1 cellular context compared by ENCODE assay signal in the genomic region with DNA sequence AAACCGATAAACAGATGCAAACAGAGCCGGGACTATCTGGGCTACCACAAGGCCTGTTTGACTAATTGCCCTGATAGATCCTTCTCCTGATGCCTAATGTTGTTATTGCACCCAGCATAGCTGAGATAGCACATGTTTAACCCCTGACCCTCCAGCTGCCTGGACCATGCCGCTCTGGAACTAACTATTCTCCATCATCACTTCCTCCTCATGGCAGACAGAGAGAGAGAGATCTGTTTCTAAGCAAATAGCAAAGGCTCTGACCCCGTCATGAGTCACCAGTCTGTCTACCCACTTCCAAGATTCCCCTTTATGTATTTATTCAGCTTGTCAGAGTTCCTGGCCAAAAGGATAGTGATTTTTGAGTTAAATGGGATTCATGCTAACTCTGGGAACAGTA.
TF ChIP-seq lines count a peak whose summit lies in the region.

No MANE protein-coding gene starts in this region.

TF ChIP-seq in HepG2, 621 proteins besides CTCF, POLR2A, EP300 and RAD21 (continued from another document and continues in another):
- TF ChIP-seq, protein P1, sequence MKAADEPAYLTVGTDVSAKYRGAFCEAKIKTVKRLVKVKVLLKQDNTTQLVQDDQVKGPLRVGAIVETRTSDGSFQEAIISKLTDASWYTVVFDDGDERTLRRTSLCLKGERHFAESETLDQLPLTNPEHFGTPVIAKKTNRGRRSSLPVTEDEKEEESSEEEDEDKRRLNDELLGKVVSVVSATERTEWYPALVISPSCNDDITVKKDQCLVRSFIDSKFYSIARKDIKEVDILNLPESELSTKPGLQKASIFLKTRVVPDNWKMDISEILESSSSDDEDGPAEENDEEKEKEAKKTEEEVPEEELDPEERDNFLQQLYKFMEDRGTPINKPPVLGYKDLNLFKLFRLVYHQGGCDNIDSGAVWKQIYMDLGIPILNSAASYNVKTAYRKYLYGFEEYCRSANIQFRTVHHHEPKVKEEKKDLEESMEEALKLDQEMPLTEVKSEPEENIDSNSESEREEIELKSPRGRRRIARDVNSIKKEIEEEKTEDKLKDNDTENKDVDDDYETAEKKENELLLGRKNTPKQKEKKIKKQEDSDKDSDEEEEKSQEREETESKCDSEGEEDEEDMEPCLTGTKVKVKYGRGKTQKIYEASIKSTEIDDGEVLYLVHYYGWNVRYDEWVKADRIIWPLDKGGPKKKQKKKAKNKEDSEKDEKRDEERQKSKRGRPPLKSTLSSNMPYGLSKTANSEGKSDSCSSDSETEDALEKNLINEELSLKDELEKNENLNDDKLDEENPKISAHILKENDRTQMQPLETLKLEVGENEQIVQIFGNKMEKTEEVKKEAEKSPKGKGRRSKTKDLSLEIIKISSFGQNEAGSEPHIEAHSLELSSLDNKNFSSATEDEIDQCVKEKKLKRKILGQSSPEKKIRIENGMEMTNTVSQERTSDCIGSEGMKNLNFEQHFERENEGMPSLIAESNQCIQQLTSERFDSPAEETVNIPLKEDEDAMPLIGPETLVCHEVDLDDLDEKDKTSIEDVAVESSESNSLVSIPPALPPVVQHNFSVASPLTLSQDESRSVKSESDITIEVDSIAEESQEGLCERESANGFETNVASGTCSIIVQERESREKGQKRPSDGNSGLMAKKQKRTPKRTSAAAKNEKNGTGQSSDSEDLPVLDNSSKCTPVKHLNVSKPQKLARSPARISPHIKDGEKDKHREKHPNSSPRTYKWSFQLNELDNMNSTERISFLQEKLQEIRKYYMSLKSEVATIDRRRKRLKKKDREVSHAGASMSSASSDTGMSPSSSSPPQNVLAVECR (CRISPR knock-in tag; IDR thresholded peaks at IDR 0.05; ENCODE audit: borderline replicate concordance): no peak
- TF ChIP-seq ZNF629 (CRISPR knock-in tag; conservative IDR thresholded peaks at IDR 0.05) (peak; percentile 67), PRPF4 (IDR thresholded peaks at IDR 0.05; ENCODE audit: low read depth, low read length, poor library complexity, severe bottlenecking) (no peak), GTF2F1 (IDR thresholded peaks at IDR 0.05; ENCODE audit: low read length) (no peak), ZNF776 (CRISPR knock-in tag; IDR thresholded peaks at IDR 0.05) (no peak), ZNF160 (CRISPR knock-in tag; IDR thresholded peaks at IDR 0.05) (no peak), TRIM24 (CRISPR knock-in tag; IDR thresholded peaks at IDR 0.05) (no peak), SALL1 (CRISPR knock-in tag; IDR thresholded peaks at IDR 0.05) (peak; percentile 81), TEAD3 (CRISPR knock-in tag; optimal IDR thresholded peaks at IDR 0.05; ENCODE audit: borderline replicate concordance) (peak; percentile 73), PCBP1 (IDR thresholded peaks at IDR 0.05; ENCODE audit: borderline replicate concordance, low read depth, low read length) (no peak), DNMT1 (CRISPR knock-in tag; IDR thresholded peaks at IDR 0.05) (no peak), ZNF557 (CRISPR knock-in tag; IDR thresholded peaks at IDR 0.05) (no peak), SP5 (CRISPR knock-in tag; IDR thresholded peaks at IDR 0.05; ENCODE audit: borderline replicate concordance, low read depth) (no peak), SOX5 (CRISPR knock-in tag; IDR thresholded peaks at IDR 0.05; ENCODE audit: borderline replicate concordance) (peak; percentile 67), FOSL2 (CRISPR knock-in tag; IDR thresholded peaks at IDR 0.05) (peak; percentile 94), KLF9 (CRISPR knock-in tag; IDR thresholded peaks at IDR 0.05; ENCODE audit: low read depth) (no peak), ZNF33B (CRISPR knock-in tag; IDR thresholded peaks at IDR 0.05) (no peak), ZNF207 (IDR thresholded peaks at IDR 0.05; ENCODE audit: borderline replicate concordance) (no peak), YY1 (IDR thresholded peaks at IDR 0.05; ENCODE audit: insufficient read depth, insufficient replicate concordance, low read depth, low read length) (no peak), EEA1 (CRISPR knock-in tag; IDR thresholded peaks at IDR 0.05; ENCODE audit: borderline replicate concordance) (no peak), TBP (CRISPR knock-in tag; IDR thresholded peaks at IDR 0.05) (no peak), ZC3H4 (CRISPR knock-in tag; IDR thresholded peaks at IDR 0.05; ENCODE audit: borderline replicate concordance) (no peak), HOXA7 (CRISPR knock-in tag; IDR thresholded peaks at IDR 0.05) (no peak), ZNF891 (CRISPR knock-in tag; IDR thresholded peaks at IDR 0.05) (no peak), ZNF329 (CRISPR knock-in tag; IDR thresholded peaks at IDR 0.05; ENCODE audit: low read depth) (no peak), SNAI1 (CRISPR knock-in tag; IDR thresholded peaks at IDR 0.05; ENCODE audit: borderline replicate concordance) (no peak), ZEB1 (IDR thresholded peaks at IDR 0.05; ENCODE audit: insufficient replicate concordance, low read depth) (no peak), SRF (IDR thresholded peaks at IDR 0.05; ENCODE audit: low read depth, low read length) (no peak), MEF2D (CRISPR knock-in tag; IDR thresholded peaks at IDR 0.05) (no peak), ZNF451 (CRISPR knock-in tag; IDR thresholded peaks at IDR 0.05) (no peak), KLF16 (CRISPR knock-in tag; IDR thresholded peaks at IDR 0.05) (no peak; a peak in 1 of 4 replicates), KMT2B (CRISPR knock-in tag; IDR thresholded peaks at IDR 0.05) (0 out of 2 replicates have a peak, but pooled peaks have one; percentile 35), HOXA3 (CRISPR knock-in tag; IDR thresholded peaks at IDR 0.05) (no peak), CBX1 (IDR thresholded peaks at IDR 0.05; ENCODE audit: low read depth) (no peak), XRCC5 (optimal IDR thresholded peaks at IDR 0.05; ENCODE audit: low read length) (no peak), HNF4G (IDR thresholded peaks at IDR 0.05; ENCODE audit: borderline replicate concordance, low read depth, low read length) (no peak), HNF4G (CRISPR knock-in tag; IDR thresholded peaks at IDR 0.05; ENCODE audit: borderline replicate concordance, low read depth) (no peak), FIP1L1 (IDR thresholded peaks at IDR 0.05; ENCODE audit: borderline replicate concordance, insufficient read depth, low read depth, low read length) (no peak), TSC22D2 (CRISPR knock-in tag; IDR thresholded peaks at IDR 0.05; ENCODE audit: borderline replicate concordance) (no peak), SMAD9 (CRISPR knock-in tag; IDR thresholded peaks at IDR 0.05) (no peak), ZNF484 (CRISPR knock-in tag; IDR thresholded peaks at IDR 0.05; ENCODE audit: borderline replicate concordance, low read depth) (no peak), RXRB (CRISPR knock-in tag; IDR thresholded peaks at IDR 0.05; ENCODE audit: borderline replicate concordance) (peak; percentile 50; the same call in 1 of the 2 replicates)
- TF ChIP-seq, protein P2, sequence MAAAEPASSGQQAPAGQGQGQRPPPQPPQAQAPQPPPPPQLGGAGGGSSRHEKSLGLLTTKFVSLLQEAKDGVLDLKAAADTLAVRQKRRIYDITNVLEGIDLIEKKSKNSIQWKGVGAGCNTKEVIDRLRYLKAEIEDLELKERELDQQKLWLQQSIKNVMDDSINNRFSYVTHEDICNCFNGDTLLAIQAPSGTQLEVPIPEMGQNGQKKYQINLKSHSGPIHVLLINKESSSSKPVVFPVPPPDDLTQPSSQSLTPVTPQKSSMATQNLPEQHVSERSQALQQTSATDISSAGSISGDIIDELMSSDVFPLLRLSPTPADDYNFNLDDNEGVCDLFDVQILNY (CRISPR knock-in tag; conservative IDR thresholded peaks at IDR 0.05): no peak
- TF ChIP-seq, protein P3, sequence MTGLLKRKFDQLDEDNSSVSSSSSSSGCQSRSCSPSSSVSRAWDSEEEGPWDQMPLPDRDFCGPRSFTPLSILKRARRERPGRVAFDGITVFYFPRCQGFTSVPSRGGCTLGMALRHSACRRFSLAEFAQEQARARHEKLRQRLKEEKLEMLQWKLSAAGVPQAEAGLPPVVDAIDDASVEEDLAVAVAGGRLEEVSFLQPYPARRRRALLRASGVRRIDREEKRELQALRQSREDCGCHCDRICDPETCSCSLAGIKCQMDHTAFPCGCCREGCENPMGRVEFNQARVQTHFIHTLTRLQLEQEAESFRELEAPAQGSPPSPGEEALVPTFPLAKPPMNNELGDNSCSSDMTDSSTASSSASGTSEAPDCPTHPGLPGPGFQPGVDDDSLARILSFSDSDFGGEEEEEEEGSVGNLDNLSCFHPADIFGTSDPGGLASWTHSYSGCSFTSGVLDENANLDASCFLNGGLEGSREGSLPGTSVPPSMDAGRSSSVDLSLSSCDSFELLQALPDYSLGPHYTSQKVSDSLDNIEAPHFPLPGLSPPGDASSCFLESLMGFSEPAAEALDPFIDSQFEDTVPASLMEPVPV (CRISPR knock-in tag; IDR thresholded peaks at IDR 0.05): no peak
- TF ChIP-seq, protein P4, sequence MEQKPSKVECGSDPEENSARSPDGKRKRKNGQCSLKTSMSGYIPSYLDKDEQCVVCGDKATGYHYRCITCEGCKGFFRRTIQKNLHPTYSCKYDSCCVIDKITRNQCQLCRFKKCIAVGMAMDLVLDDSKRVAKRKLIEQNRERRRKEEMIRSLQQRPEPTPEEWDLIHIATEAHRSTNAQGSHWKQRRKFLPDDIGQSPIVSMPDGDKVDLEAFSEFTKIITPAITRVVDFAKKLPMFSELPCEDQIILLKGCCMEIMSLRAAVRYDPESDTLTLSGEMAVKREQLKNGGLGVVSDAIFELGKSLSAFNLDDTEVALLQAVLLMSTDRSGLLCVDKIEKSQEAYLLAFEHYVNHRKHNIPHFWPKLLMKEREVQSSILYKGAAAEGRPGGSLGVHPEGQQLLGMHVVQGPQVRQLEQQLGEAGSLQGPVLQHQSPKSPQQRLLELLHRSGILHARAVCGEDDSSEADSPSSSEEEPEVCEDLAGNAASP (CRISPR knock-in tag; IDR thresholded peaks at IDR 0.05; ENCODE audit: borderline replicate concordance): no peak
- TF ChIP-seq, protein P5, sequence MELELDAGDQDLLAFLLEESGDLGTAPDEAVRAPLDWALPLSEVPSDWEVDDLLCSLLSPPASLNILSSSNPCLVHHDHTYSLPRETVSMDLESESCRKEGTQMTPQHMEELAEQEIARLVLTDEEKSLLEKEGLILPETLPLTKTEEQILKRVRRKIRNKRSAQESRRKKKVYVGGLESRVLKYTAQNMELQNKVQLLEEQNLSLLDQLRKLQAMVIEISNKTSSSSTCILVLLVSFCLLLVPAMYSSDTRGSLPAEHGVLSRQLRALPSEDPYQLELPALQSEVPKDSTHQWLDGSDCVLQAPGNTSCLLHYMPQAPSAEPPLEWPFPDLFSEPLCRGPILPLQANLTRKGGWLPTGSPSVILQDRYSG (CRISPR knock-in tag; IDR thresholded peaks at IDR 0.05): no peak
- TF ChIP-seq, protein P6, sequence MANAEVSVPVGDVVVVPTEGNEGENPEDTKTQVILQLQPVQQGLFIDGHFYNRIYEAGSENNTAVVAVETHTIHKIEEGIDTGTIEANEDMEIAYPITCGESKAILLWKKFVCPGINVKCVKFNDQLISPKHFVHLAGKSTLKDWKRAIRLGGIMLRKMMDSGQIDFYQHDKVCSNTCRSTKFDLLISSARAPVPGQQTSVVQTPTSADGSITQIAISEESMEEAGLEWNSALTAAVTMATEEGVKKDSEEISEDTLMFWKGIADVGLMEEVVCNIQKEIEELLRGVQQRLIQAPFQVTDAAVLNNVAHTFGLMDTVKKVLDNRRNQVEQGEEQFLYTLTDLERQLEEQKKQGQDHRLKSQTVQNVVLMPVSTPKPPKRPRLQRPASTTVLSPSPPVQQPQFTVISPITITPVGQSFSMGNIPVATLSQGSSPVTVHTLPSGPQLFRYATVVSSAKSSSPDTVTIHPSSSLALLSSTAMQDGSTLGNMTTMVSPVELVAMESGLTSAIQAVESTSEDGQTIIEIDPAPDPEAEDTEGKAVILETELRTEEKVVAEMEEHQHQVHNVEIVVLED (CRISPR knock-in tag; IDR thresholded peaks at IDR 0.05; ENCODE audit: borderline replicate concordance): no peak
- TF ChIP-seq, protein P7, sequence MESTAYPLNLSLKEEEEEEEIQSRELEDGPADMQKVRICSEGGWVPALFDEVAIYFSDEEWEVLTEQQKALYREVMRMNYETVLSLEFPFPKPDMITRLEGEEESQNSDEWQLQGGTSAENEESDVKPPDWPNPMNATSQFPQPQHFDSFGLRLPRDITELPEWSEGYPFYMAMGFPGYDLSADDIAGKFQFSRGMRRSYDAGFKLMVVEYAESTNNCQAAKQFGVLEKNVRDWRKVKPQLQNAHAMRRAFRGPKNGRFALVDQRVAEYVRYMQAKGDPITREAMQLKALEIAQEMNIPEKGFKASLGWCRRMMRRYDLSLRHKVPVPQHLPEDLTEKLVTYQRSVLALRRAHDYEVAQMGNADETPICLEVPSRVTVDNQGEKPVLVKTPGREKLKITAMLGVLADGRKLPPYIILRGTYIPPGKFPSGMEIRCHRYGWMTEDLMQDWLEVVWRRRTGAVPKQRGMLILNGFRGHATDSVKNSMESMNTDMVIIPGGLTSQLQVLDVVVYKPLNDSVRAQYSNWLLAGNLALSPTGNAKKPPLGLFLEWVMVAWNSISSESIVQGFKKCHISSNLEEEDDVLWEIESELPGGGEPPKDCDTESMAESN (CRISPR knock-in tag; conservative IDR thresholded peaks at IDR 0.05): no peak
- TF ChIP-seq, protein P8, sequence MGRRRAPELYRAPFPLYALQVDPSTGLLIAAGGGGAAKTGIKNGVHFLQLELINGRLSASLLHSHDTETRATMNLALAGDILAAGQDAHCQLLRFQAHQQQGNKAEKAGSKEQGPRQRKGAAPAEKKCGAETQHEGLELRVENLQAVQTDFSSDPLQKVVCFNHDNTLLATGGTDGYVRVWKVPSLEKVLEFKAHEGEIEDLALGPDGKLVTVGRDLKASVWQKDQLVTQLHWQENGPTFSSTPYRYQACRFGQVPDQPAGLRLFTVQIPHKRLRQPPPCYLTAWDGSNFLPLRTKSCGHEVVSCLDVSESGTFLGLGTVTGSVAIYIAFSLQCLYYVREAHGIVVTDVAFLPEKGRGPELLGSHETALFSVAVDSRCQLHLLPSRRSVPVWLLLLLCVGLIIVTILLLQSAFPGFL (CRISPR knock-in tag; IDR thresholded peaks at IDR 0.05): no peak
- TF ChIP-seq, protein P9, sequence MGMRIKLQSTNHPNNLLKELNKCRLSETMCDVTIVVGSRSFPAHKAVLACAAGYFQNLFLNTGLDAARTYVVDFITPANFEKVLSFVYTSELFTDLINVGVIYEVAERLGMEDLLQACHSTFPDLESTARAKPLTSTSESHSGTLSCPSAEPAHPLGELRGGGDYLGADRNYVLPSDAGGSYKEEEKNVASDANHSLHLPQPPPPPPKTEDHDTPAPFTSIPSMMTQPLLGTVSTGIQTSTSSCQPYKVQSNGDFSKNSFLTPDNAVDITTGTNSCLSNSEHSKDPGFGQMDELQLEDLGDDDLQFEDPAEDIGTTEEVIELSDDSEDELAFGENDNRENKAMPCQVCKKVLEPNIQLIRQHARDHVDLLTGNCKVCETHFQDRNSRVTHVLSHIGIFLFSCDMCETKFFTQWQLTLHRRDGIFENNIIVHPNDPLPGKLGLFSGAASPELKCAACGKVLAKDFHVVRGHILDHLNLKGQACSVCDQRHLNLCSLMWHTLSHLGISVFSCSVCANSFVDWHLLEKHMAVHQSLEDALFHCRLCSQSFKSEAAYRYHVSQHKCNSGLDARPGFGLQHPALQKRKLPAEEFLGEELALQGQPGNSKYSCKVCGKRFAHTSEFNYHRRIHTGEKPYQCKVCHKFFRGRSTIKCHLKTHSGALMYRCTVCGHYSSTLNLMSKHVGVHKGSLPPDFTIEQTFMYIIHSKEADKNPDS (CRISPR knock-in tag; IDR thresholded peaks at IDR 0.05): no peak
- TF ChIP-seq, protein P10, sequence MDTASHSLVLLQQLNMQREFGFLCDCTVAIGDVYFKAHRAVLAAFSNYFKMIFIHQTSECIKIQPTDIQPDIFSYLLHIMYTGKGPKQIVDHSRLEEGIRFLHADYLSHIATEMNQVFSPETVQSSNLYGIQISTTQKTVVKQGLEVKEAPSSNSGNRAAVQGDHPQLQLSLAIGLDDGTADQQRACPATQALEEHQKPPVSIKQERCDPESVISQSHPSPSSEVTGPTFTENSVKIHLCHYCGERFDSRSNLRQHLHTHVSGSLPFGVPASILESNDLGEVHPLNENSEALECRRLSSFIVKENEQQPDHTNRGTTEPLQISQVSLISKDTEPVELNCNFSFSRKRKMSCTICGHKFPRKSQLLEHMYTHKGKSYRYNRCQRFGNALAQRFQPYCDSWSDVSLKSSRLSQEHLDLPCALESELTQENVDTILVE (CRISPR knock-in tag; IDR thresholded peaks at IDR 0.05): no peak
